Comparison of ENCODE assay signal across 1 cellular context in genomic region chr17:17022011-17022800, GRCh38.
TF ChIP-seq lines count a peak whose summit lies in the region.

No MANE protein-coding gene starts in this region.

TF ChIP-seq in HCT116, 20 proteins besides CTCF, POLR2A, EP300 and RAD21 (continued from another document):
- no peak for TF ChIP-seq ZBTB33 (IDR thresholded peaks at IDR 0.05; ENCODE audit: extremely low read depth, insufficient replicate concordance, low read length)
